Comparison of ENCODE assay signal across 23 cellular contexts in genomic region chr3:127534564-127534963, GRCh38.
"Had no signal": no experiment of that assay in that cellular context is flagged by ENCODE, and none has a peak within 500 bp of the region (broad histone marks: within the 10 kb centered on the region; RNA-seq: fewer than 3 reads in every experiment).

No MANE protein-coding gene starts in this region.

- DNase-seq: colonic mucosa; effector memory CD4-positive, alpha-beta T cell; erythroblast; hypothalamus; immature natural killer cell; mucosa of descending colon; naive B cell; nucleus accumbens; psoas muscle; right cardiac atrium; sigmoid colon; stimulated activated CD4-positive, alpha-beta T cell treated with anti-CD3 and anti-CD28 coated beads, Interleukin-2, amount 100 ng/mL, for 24 hours; stimulated activated CD4-positive, alpha-beta T cell treated with anti-CD3 and anti-CD28 coated beads, Interleukin-4, amount 100 ng/mL, for 24 hours; stimulated activated naive CD8-positive, alpha-beta T cell treated with anti-CD3 and anti-CD28 coated beads, Interleukin-15, Interleukin-2, amounts not matched to agents 100 U/mL and 50 U/mL, for 24 hours; substantia nigra; upper lobe of right lung; uterus had no signal

- FAIRE-seq: endometrium, frontal cortex, keratinocyte had no signal

- ATAC-seq: left lobe of liver; mucosa of descending colon; natural killer cell treated with Interleukin-12 subunit alpha and Interleukin-12 subunit beta and Interleukin-15 and Interleukin-18, amount 100 ng/mL, for 72 hours; psoas muscle; right cardiac atrium; stimulated activated memory B cell treated with anti-CD40 and anti-IgM and Interleukin-4, amounts not matched to agents 10 μg/mL and 1 μg/mL and 100 μg/mL, for 72 hours; stimulated activated naive CD8-positive, alpha-beta T cell treated with anti-CD3 and anti-CD28 coated beads, Interleukin-15, Interleukin-2, amounts not matched to agents 100 U/mL and 50 U/mL, for 24 hours; upper lobe of right lung had no signal
